ENCODE assay signal across 29 cellular contexts in genomic region chr7:134068670-134069069, GRCh38.
"Had no signal": no experiment of that assay in that cellular context is flagged by ENCODE, and none has a peak within 500 bp of the region (broad histone marks: within the 10 kb centered on the region; RNA-seq: fewer than 3 reads in every experiment).

No MANE protein-coding gene starts in this region.

- H3K9me3 ChIP-seq: colonic mucosa, esophagus muscularis mucosa, esophagus squamous epithelium, gastrocnemius medialis, gastroesophageal sphincter, heart left ventricle, heart right ventricle had no signal

- FAIRE-seq: colon, endometrium, endothelial cell of umbilical vein, frontal cortex had no signal

- H3K27me3 ChIP-seq: colonic mucosa, dorsolateral prefrontal cortex, esophagus muscularis mucosa, esophagus squamous epithelium, foreskin keratinocyte, gastrocnemius medialis, gastroesophageal sphincter, heart left ventricle, heart right ventricle had no signal

- H3K4me3 Mint-ChIP-seq: dendritic cell treated with granulocyte-macrophage colony-stimulating factor and Interleukin-4, amounts not matched to agents 40 ng/mL and 50 ng/mL, for 4 days; effector memory CD8-positive, alpha-beta T cell; endodermal cell had no signal

- H3K4me3 ChIP-seq: colonic mucosa, coronary artery, dorsolateral prefrontal cortex, esophagus muscularis mucosa, esophagus squamous epithelium, gastrocnemius medialis, gastroesophageal sphincter, heart left ventricle, heart right ventricle had no signal

- H3K27ac ChIP-seq: colonic mucosa, coronary artery, dorsolateral prefrontal cortex, epithelial cell of prostate, esophagus muscularis mucosa, esophagus squamous epithelium, foreskin keratinocyte, gastrocnemius medialis, gastroesophageal sphincter, heart left ventricle, heart right ventricle had no signal

- H3K36me3 ChIP-seq: colonic mucosa, gastrocnemius medialis, heart left ventricle had no signal

- H3K27ac Mint-ChIP-seq: effector memory CD8-positive, alpha-beta T cell; endodermal cell had no signal

- H3K9me3 Mint-ChIP-seq: endodermal cell had no signal

- H3K27me3 Mint-ChIP-seq: effector memory CD8-positive, alpha-beta T cell had no signal

- ATAC-seq: effector memory CD8-positive, alpha-beta T cell; esophagus mucosa; foreskin keratinocyte; gastrocnemius medialis; gastroesophageal sphincter; heart left ventricle; heart right ventricle had no signal

- DNase-seq: colonic mucosa; cortex of kidney; dermis blood vessel endothelial cell; dorsolateral prefrontal cortex; effector CD4-positive, alpha-beta T cell; effector CD8-positive, alpha-beta T cell; effector memory CD4-positive, alpha-beta T cell; effector memory CD8-positive, alpha-beta T cell; endodermal cell; erythroblast; esophagus squamous epithelium; foreskin fibroblast; foreskin keratinocyte; foreskin melanocyte; gastrocnemius medialis; glutamatergic neuron; head of caudate nucleus; heart left ventricle; heart right ventricle had no signal
